33 cellular contexts compared by ENCODE assay signal in the genomic region with DNA sequence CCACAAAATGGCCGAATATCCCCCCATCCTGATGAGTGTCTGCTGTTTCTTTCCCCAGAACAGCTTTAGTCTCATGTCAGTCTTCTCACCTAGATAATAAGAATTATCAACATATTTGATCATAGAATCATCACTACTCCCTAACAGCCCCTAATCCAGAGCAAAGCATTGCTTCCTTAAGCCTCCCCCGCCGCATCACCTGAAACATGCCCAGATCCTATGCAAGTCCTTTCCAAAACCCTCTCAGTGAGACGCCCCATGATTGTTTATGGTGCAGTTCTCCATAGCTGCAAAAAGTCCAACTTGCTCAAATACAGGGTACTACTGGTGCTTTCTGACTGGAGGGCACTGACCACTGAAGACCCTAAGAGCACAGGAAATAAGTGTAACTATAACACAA. TPM values are rescaled to one million over a fixed set of nuclear protein-coding genes. Genes with fewer than 3 reads are reported as not detected.
"Had no signal": no experiment of that assay in that cellular context is flagged by ENCODE, and none has a peak within 500 bp of the region (broad histone marks: within the 10 kb centered on the region; RNA-seq: fewer than 3 reads in every experiment).

No MANE protein-coding gene starts in this region.

- H3K27ac Mint-ChIP-seq: activated CD4-positive, alpha-beta memory T cell treated with anti-CD3 and anti-CD28 coated beads, Interleukin-2, amount 10 ng/mL, durations not matched to agents 7 days and 5 days; activated CD4-positive, alpha-beta T cell treated with anti-CD3 and anti-CD28 coated beads, Interleukin-2, amount 10 ng/mL, durations not matched to agents 7 days and 5 days; activated naive CD4-positive, alpha-beta T cell treated with anti-CD3 and anti-CD28 coated beads for 36 hours; activated naive CD4-positive, alpha-beta T cell treated with anti-CD3 and anti-CD28 coated beads, Interleukin-2, amount 50 U/mL, for 24 hours; activated naive CD8-positive, alpha-beta T cell treated with anti-CD3 and anti-CD28 coated beads for 36 hours; activated T-cell treated with anti-CD3 and anti-CD28 coated beads, Interleukin-2, amount 50 U/mL, for 24 hours; activated T-helper 17 cell treated with anti-CD3 and anti-CD28 coated beads, Interleukin-2, amount 50 U/mL, for 72 hours; dendritic cell treated with granulocyte-macrophage colony-stimulating factor and Interleukin-4, amounts not matched to agents 40 ng/mL and 50 ng/mL, for 4 days; endodermal cell had no signal

- H3K9me3 Mint-ChIP-seq: activated CD4-positive, alpha-beta memory T cell treated with anti-CD3 and anti-CD28 coated beads, Interleukin-2, amount 10 ng/mL, durations not matched to agents 7 days and 5 days; activated naive CD4-positive, alpha-beta T cell treated with anti-CD3 and anti-CD28 coated beads for 36 hours; activated naive CD4-positive, alpha-beta T cell treated with anti-CD3 and anti-CD28 coated beads, Interleukin-2, amount 50 U/mL, for 24 hours; activated naive CD8-positive, alpha-beta T cell treated with anti-CD3 and anti-CD28 coated beads for 36 hours; activated T-cell treated with anti-CD3 and anti-CD28 coated beads, Interleukin-2, amount 50 U/mL, for 24 hours; activated T-helper 17 cell treated with anti-CD3 and anti-CD28 coated beads, Interleukin-2, amount 50 U/mL, for 72 hours; central memory CD8-positive, alpha-beta T cell; dendritic cell treated with granulocyte-macrophage colony-stimulating factor and Interleukin-4, amounts not matched to agents 40 ng/mL and 50 ng/mL, for 4 days; endodermal cell had no signal

- H3K36me3 Mint-ChIP-seq: activated naive CD4-positive, alpha-beta T cell treated with anti-CD3 and anti-CD28 coated beads, Interleukin-2, amount 50 U/mL, for 24 hours; activated naive CD8-positive, alpha-beta T cell treated with anti-CD3 and anti-CD28 coated beads for 36 hours had no signal

- H3K4me1 Mint-ChIP-seq: endodermal cell had no signal

- ATAC-seq: activated T-helper 17 cell treated with anti-CD3 and anti-CD28 coated beads, Interleukin-2, amount 50 U/mL, for 72 hours; esophagus mucosa; heart left ventricle had no signal

- H3K27ac ChIP-seq: brain microvascular endothelial cell, coronary artery, dorsolateral prefrontal cortex, heart left ventricle had no signal

- H3K4me3 ChIP-seq: coronary artery, dorsolateral prefrontal cortex, heart left ventricle had no signal

- H3K27me3 ChIP-seq: brain microvascular endothelial cell, heart left ventricle had no signal

- DNase-seq: activated CD4-positive, alpha-beta memory T cell treated with anti-CD3 and anti-CD28 coated beads, Interleukin-2, amount 10 ng/mL, durations not matched to agents 7 days and 5 days; activated CD4-positive, alpha-beta T cell treated with anti-CD3 and anti-CD28 coated beads for 1 hour; activated CD4-positive, alpha-beta T cell treated with anti-CD3 and anti-CD28 coated beads for 4 hours; activated CD4-positive, alpha-beta T cell treated with anti-CD3 and anti-CD28 coated beads, Interleukin-2, amount 10 ng/mL, durations not matched to agents 7 days and 5 days; activated CD4-positive, alpha-beta T cell treated with anti-CD3 and anti-CD28 coated beads, Interleukin-2, amount 50 U/mL, for 4 hours; activated effector memory CD4-positive, alpha-beta T cell treated with Interleukin-2 at 50 U/mL for 16 hours; activated gamma-delta T cell treated with Interleukin-2 at 50 U/mL for 16 hours; activated naive CD4-positive, alpha-beta T cell treated with anti-CD3 and anti-CD28 coated beads for 36 hours; activated naive CD8-positive, alpha-beta T cell treated with anti-CD3 and anti-CD28 coated beads for 36 hours; activated T-cell treated with anti-CD3 and anti-CD28 coated beads for 4 hours; activated T-cell treated with anti-CD3 and anti-CD28 coated beads, Interleukin-2, amount 50 U/mL, for 24 hours; amniotic stem cell; anterior cingulate cortex; brain microvascular endothelial cell; dorsolateral prefrontal cortex; effector memory CD4-positive, alpha-beta T cell; endodermal cell; foreskin fibroblast; glutamatergic neuron; heart left ventricle; T-helper 2 cell had no signal

- H3K4me3 Mint-ChIP-seq: activated CD4-positive, alpha-beta memory T cell treated with anti-CD3 and anti-CD28 coated beads, Interleukin-2, amount 10 ng/mL, durations not matched to agents 7 days and 5 days; activated CD4-positive, alpha-beta T cell treated with anti-CD3 and anti-CD28 coated beads, Interleukin-2, amount 10 ng/mL, durations not matched to agents 7 days and 5 days; activated naive CD4-positive, alpha-beta T cell treated with anti-CD3 and anti-CD28 coated beads for 36 hours; activated naive CD4-positive, alpha-beta T cell treated with anti-CD3 and anti-CD28 coated beads, Interleukin-2, amount 50 U/mL, for 24 hours; activated naive CD8-positive, alpha-beta T cell treated with anti-CD3 and anti-CD28 coated beads for 36 hours; activated T-cell treated with anti-CD3 and anti-CD28 coated beads, Interleukin-2, amount 50 U/mL, for 24 hours; activated T-helper 17 cell treated with anti-CD3 and anti-CD28 coated beads, Interleukin-2, amount 50 U/mL, for 72 hours; central memory CD8-positive, alpha-beta T cell; dendritic cell treated with granulocyte-macrophage colony-stimulating factor and Interleukin-4, amounts not matched to agents 40 ng/mL and 50 ng/mL, for 4 days; endodermal cell had no signal

- FAIRE-seq: astrocyte, frontal cortex had no signal

- H3K27me3 Mint-ChIP-seq: activated CD4-positive, alpha-beta memory T cell treated with anti-CD3 and anti-CD28 coated beads, Interleukin-2, amount 10 ng/mL, durations not matched to agents 7 days and 5 days; activated CD4-positive, alpha-beta T cell treated with anti-CD3 and anti-CD28 coated beads, Interleukin-2, amount 10 ng/mL, durations not matched to agents 7 days and 5 days; activated naive CD4-positive, alpha-beta T cell treated with anti-CD3 and anti-CD28 coated beads, Interleukin-2, amount 50 U/mL, for 24 hours; activated naive CD8-positive, alpha-beta T cell treated with anti-CD3 and anti-CD28 coated beads for 36 hours; activated T-cell treated with anti-CD3 and anti-CD28 coated beads, Interleukin-2, amount 50 U/mL, for 24 hours; activated T-helper 17 cell treated with anti-CD3 and anti-CD28 coated beads, Interleukin-2, amount 50 U/mL, for 72 hours; central memory CD8-positive, alpha-beta T cell; dendritic cell treated with granulocyte-macrophage colony-stimulating factor and Interleukin-4, amounts not matched to agents 40 ng/mL and 50 ng/mL, for 4 days had no signal

RNA-seq across cellular contexts. Expression of a gene that starts 20.1 kb away (rescaled TPM):
- total RNA-seq: activated CD4-positive, alpha-beta memory T cell treated with anti-CD3 and anti-CD28 coated beads, Interleukin-2, amount 10 ng/mL, durations not matched to agents 7 days and 5 days; activated CD4-positive, alpha-beta T cell treated with anti-CD3 and anti-CD28 coated beads, Interleukin-2, amount 10 ng/mL, durations not matched to agents 7 days and 5 days; activated naive CD4-positive, alpha-beta T cell treated with anti-CD3 and anti-CD28 coated beads for 36 hours; activated naive CD8-positive, alpha-beta T cell treated with anti-CD3 and anti-CD28 coated beads for 36 hours; activated T-helper 17 cell treated with anti-CD3 and anti-CD28 coated beads, Interleukin-2, amount 50 U/mL, for 72 hours; astrocyte; cardiac septum; cerebellum; endodermal cell; epithelial cell of proximal tubule; esophagus mucosa; frontal cortex; T-helper 1 cell treated with Interleukin-12 subunit alpha and Interleukin-12 subunit beta and Interleukin-4 antibody, amounts not matched to agents 30 ng/mL and 1 ng/mL, for 36 hours had no signal

RNA-seq across cellular contexts. Expression of a gene that starts 44.2 kb away (rescaled TPM):
- total RNA-seq: activated CD4-positive, alpha-beta memory T cell treated with anti-CD3 and anti-CD28 coated beads, Interleukin-2, amount 10 ng/mL, durations not matched to agents 7 days and 5 days; activated CD4-positive, alpha-beta T cell treated with anti-CD3 and anti-CD28 coated beads, Interleukin-2, amount 10 ng/mL, durations not matched to agents 7 days and 5 days; activated naive CD4-positive, alpha-beta T cell treated with anti-CD3 and anti-CD28 coated beads for 36 hours; activated naive CD8-positive, alpha-beta T cell treated with anti-CD3 and anti-CD28 coated beads for 36 hours; activated T-helper 17 cell treated with anti-CD3 and anti-CD28 coated beads, Interleukin-2, amount 50 U/mL, for 72 hours; T-helper 1 cell treated with Interleukin-12 subunit alpha and Interleukin-12 subunit beta and Interleukin-4 antibody, amounts not matched to agents 30 ng/mL and 1 ng/mL, for 36 hours had no signal
